8 cellular contexts compared by ENCODE assay signal in genomic region chr10:97497572-97498075, GRCh38. TPM values are rescaled to one million over a fixed set of nuclear protein-coding genes. Genes with fewer than 3 reads are reported as not detected.
DNase-seq lines count a peak whose midpoint lies in the region; ATAC-seq and TF ChIP-seq lines count a peak whose summit lies in the region.

No MANE protein-coding gene starts in this region.

- POLR2A ChIA-PET in OCI-LY7 (lab: Charles Lee): interaction anchor here (0.5 to 1.4 kb wide), 4 partner anchors 21 to 796 kb away, joined by 3 to 7 read pairs (median 4); no protein-coding TSS in a partner anchor

- peak overlapping the region; percentile 93 for H3K27ac ChIP-seq in ACC112 (ENCODE audit: low read depth, low read length)
- H3K27ac ChIP-seq in HUES48 (ENCODE audit: low read depth, low read length): peak overlapping the region; percentile 95
- peak overlapping the region; percentile 85 for H3K27ac ChIP-seq in OCI-LY7 (ENCODE audit: low read depth, low read length, poor library complexity, severe bottlenecking)

- H2AFZ ChIP-seq in ACC112 (ENCODE audit: low read length, unreplicated experiment) (peak overlapping the region; percentile 99), OCI-LY7 (ENCODE audit: low read length) (peak overlapping the region; percentile 45; the same call in 1 of the 2 replicates)

- peak overlapping the region; percentile 77 for H3K9ac ChIP-seq in HUES48 (ENCODE audit: low read depth, low read length)

- H3K4me3 ChIP-seq in ACC112 (ENCODE audit: low read depth, low read length) (peak overlapping the region; percentile 100), HUES48 (ENCODE audit: low read depth, low read length) (peak overlapping the region; percentile 98), OCI-LY7 (ENCODE audit: low read depth, low read length, poor library complexity, severe bottlenecking) (peak overlapping the region; percentile 81)

- peaks cover 28% of the 10 kb centered on the region; the same call in 1 of the 2 replicates for H4K20me1 ChIP-seq in OCI-LY7 (ENCODE audit: insufficient read depth, low read length)

- no peak for TF ChIP-seq CTCF in OCI-LY7 (conservative IDR thresholded peaks at IDR 0.05; ENCODE audit: low read length)

- H3K9me2 ChIP-seq in OCI-LY7 (ENCODE audit: insufficient read depth, low read length): no peaks in the 10 kb centered on the region

- H3K36me3 ChIP-seq in ACC112 (ENCODE audit: insufficient read depth, low read length) (no peaks in the 10 kb centered on the region), HUES48 (ENCODE audit: control insufficient read depth, insufficient read depth, low read length) (peaks cover 8% of the 10 kb centered on the region; the same call in 1 of the 2 replicates), OCI-LY7 (ENCODE audit: insufficient read depth, low read length) (peaks cover 29% of the 10 kb centered on the region)

- peak overlapping the region; percentile 73 for H3K4me2 ChIP-seq in OCI-LY7 (ENCODE audit: low read length)

- H3K27me3 ChIP-seq in ACC112 (ENCODE audit: insufficient read depth, low read length) (no peaks in the 10 kb centered on the region), HUES48 (ENCODE audit: control insufficient read depth, insufficient read depth, low read length) (peaks cover 20% of the 10 kb centered on the region)

- H3K79me2 ChIP-seq in ACC112 (ENCODE audit: control insufficient read depth, insufficient read depth, low read length, unreplicated experiment) (peaks cover 82% of the 10 kb centered on the region), OCI-LY7 (ENCODE audit: insufficient read depth, low read depth, low read length) (peaks cover 52% of the 10 kb centered on the region)

- peak; percentile 35 for ATAC-seq in GM18868 (IDR thresholded peaks at IDR 0.05; ENCODE audit: unreplicated experiment)

- H3K9me3 ChIP-seq in HUES48 (ENCODE audit: control insufficient read depth, insufficient read depth, low read length) (no peaks in the 10 kb centered on the region), OCI-LY7 (ENCODE audit: low read length) (no peaks in the 10 kb centered on the region)

- H3K4me1 ChIP-seq in ACC112 (ENCODE audit: control insufficient read depth, insufficient read depth, low read length, unreplicated experiment) (peaks cover 30% of the 10 kb centered on the region), HUES48 (ENCODE audit: control insufficient read depth, insufficient read depth, low read length) (peaks cover 43% of the 10 kb centered on the region), OCI-LY7 (ENCODE audit: insufficient read depth, low read length, poor library complexity, severe bottlenecking) (peaks cover 42% of the 10 kb centered on the region)

- CTCF ChIA-PET in OCI-LY7 (lab: Charles Lee; ENCODE audit: unreplicated experiment): no interaction called here

- peak; percentile 84 for DNase-seq in OCI-LY7 (ENCODE audit: low spot score)
- peak; percentile 45 for DNase-seq in activated T-cell treated with anti-CD3 and anti-CD28 coated beads for 1 hour (ENCODE audit: low read depth)
- peak; percentile 68 for DNase-seq in epidermal melanocyte (ENCODE audit: insufficient read length, low spot score)
- DNase-seq in midbrain (lab: John Stamatoyannopoulos, UW): peak; percentile 50
- peak; percentile 7 to 33 for DNase-seq in stimulated activated CD8-positive, alpha-beta memory T cell treated with anti-CD3 and anti-CD28 coated beads, Interleukin-2, amount 100 ng/mL, for 1 hour (ENCODE audit: low read depth in 2 of 2)

- no TSS peak for BruUV-seq in OCI-LY7 (replicated peaks; lab: Mats Ljungman, UMichigan)

- intact Hi-C loops in OCI-LY7 (cut with micrococcal nuclease; ENCODE audit: unreplicated experiment): loop anchor here (1.0 to 5.0 kb wide), 2 partner anchors 35 to 51 kb away; partner anchors contain the start of genes EXOSC1 and ZDHHC16

RNA-seq across cellular contexts. Expression of gene MMS19, which starts 0.6 kb away (rescaled TPM):
- total RNA-seq in OCI-LY7 (2014; rRNA removed; shearing (Covaris generic)): 74.4 and 95.7 TPM in 2 replicates
- total RNA-seq in OCI-LY7 (2022): 74.8 and 90.3 TPM in 2 replicates

RNA-seq across cellular contexts. Expression of gene UBTD1, which starts 1.1 kb away (rescaled TPM):
- total RNA-seq in OCI-LY7 (2014; rRNA removed; shearing (Covaris generic)): 1.1 and 1.4 TPM in 2 replicates
- 2.0 and 2.2 TPM in 2 replicates for total RNA-seq in OCI-LY7 (2022)

RNA-seq across cellular contexts. Expression of gene ZDHHC16, which starts 51.6 kb away (rescaled TPM):
- 28.7 and 31.0 TPM in 2 replicates for total RNA-seq in OCI-LY7 (2014; rRNA removed; shearing (Covaris generic))
- total RNA-seq in OCI-LY7 (2022): 35.8 and 38.4 TPM in 2 replicates

RNA-seq across cellular contexts. Expression of gene EXOSC1, which starts 51.8 kb away (rescaled TPM):
- total RNA-seq in OCI-LY7 (2014; rRNA removed; shearing (Covaris generic)): 46.8 and 59.6 TPM in 2 replicates
- total RNA-seq in OCI-LY7 (2022): 54.8 and 56.2 TPM in 2 replicates

Comparison
In these comparisons a context has a peak if more than half of its experiments do, and no peak if none do; other contexts are left out.
1. Peak in every context shown above with its lines: DNase-seq, ATAC-seq, H3K4me3 ChIP-seq and H3K27ac ChIP-seq.
2. DNase-seq: peak in every context shown above with its lines; median percentile 84 in OCI-LY7; 68 in epidermal melanocyte; 50 in midbrain; 45 in activated T-cell treated with anti-CD3 and anti-CD28 coated beads for 1 hour; 20 in stimulated activated CD8-positive, alpha-beta memory T cell treated with anti-CD3 and anti-CD28 coated beads, Interleukin-2, amount 100 ng/mL, for 1 hour.